19 cellular contexts compared by ENCODE assay signal in the genomic region with DNA sequence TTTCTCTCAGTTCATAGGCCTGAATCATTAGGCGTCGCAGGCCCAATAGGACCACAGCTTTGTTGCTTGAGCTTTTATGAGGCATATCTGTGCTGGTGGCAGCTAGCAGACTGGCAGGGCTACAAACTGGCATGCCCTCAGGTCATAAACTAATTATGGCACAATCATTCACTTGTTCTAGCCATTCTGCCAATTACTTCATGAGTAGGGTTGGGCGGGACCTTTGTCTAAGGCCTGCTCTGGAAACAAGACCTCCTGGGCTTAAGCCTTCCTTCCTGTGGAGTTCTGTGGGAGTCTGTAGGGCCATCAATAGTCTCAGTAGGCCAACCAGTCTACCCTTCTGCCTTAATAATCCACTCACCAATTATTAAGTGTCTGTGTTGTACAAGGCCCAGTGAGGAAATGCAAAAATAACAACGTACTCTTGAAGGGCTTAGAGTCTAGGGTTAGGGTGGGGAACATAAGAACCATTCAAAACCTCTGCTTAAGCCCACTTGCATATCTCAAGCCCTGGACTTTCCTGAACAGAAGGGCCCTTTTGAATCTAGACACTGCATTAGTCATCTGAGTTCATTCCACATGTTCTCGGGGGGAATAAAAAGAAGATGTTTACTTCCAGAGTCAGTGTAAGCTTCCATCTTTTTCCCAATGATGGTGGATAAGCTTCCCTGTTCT. TPM values are rescaled to one million over a fixed set of nuclear protein-coding genes. Genes with fewer than 3 reads are reported as not detected.
DNase-seq lines count a peak whose midpoint lies in the region; ATAC-seq and TF ChIP-seq lines count a peak whose summit lies in the region.
"Had no signal": no experiment of that assay in that cellular context is flagged by ENCODE, and none has a peak within 500 bp of the region (broad histone marks: within the 10 kb centered on the region; RNA-seq: fewer than 3 reads in every experiment).

No MANE protein-coding gene starts in this region.

- no peaks in the 10 kb centered on the region for H3K27me3 ChIP-seq in left ventricle myocardium inferior (ENCODE audit: low read depth)
- H3K27me3 ChIP-seq in right atrium auricular region, result no peaks in the 10 kb centered on the region

- H3K36me3 ChIP-seq in left ventricle myocardium inferior (no peaks in the 10 kb centered on the region), right atrium auricular region (no peaks in the 10 kb centered on the region)
- H3K36me3 ChIP-seq: HAP-1, thoracic aorta had no signal

- H3K4me3 Mint-ChIP-seq in type B pancreatic cell, result no peak overlapping the region
- H3K4me3 Mint-ChIP-seq in activated T-cell treated with anti-CD3 and anti-CD28 coated beads, Interleukin-2, amount 50 U/mL, for 72 hours, result no peak overlapping the region
- H3K4me3 Mint-ChIP-seq: CD4-positive, alpha-beta memory T cell; dendritic cell treated with granulocyte-macrophage colony-stimulating factor and Interleukin-4, amounts not matched to agents 40 ng/mL and 50 ng/mL, for 4 days had no signal

- TF ChIP-seq CTCF in left ventricle myocardium inferior (IDR thresholded peaks at IDR 0.05; ENCODE audit: borderline replicate concordance) (no peak), right atrium auricular region (IDR thresholded peaks at IDR 0.05) (no peak), type B pancreatic cell (conservative IDR thresholded peaks at IDR 0.05) (no peak), GM20000 (IDR thresholded peaks at IDR 0.05; ENCODE audit: extremely low read depth, missing control alignments) (no peak)

- H3K27ac ChIP-seq in left ventricle myocardium inferior (replicated peaks) (peak overlapping the region; percentile 19), right atrium auricular region (no peak overlapping the region)
- H3K27ac ChIP-seq: SK-N-MC, thoracic aorta had no signal

- H3K9me3 ChIP-seq in left ventricle myocardium inferior (replicated peaks) (no peaks in the 10 kb centered on the region), right atrium auricular region (no peaks in the 10 kb centered on the region)
- H3K9me3 ChIP-seq: HAP-1, thoracic aorta had no signal

- no peaks in the 10 kb centered on the region for H3K9me3 Mint-ChIP-seq in type B pancreatic cell
- no peaks in the 10 kb centered on the region for H3K9me3 Mint-ChIP-seq in activated T-cell treated with anti-CD3 and anti-CD28 coated beads, Interleukin-2, amount 50 U/mL, for 72 hours
- H3K9me3 Mint-ChIP-seq: dendritic cell treated with granulocyte-macrophage colony-stimulating factor and Interleukin-4, amounts not matched to agents 40 ng/mL and 50 ng/mL, for 4 days had no signal

- peaks cover 29% of the 10 kb centered on the region for H3K4me1 ChIP-seq in left ventricle myocardium inferior
- H3K4me1 ChIP-seq in right atrium auricular region, result no peaks in the 10 kb centered on the region
- H3K4me1 ChIP-seq: HAP-1 had no signal

- H3K27ac Mint-ChIP-seq in type B pancreatic cell, result peak overlapping the region; percentile 83
- H3K27ac Mint-ChIP-seq in activated T-cell treated with anti-CD3 and anti-CD28 coated beads, Interleukin-2, amount 50 U/mL, for 72 hours, result no peak overlapping the region
- H3K27ac Mint-ChIP-seq: CD4-positive, alpha-beta memory T cell; dendritic cell treated with granulocyte-macrophage colony-stimulating factor and Interleukin-4, amounts not matched to agents 40 ng/mL and 50 ng/mL, for 4 days had no signal

- no peaks in the 10 kb centered on the region for H3K27me3 Mint-ChIP-seq in type B pancreatic cell
- H3K27me3 Mint-ChIP-seq in activated T-cell treated with anti-CD3 and anti-CD28 coated beads, Interleukin-2, amount 50 U/mL, for 72 hours (ENCODE audit: low read depth), result peaks cover 29% of the 10 kb centered on the region
- H3K27me3 Mint-ChIP-seq: dendritic cell treated with granulocyte-macrophage colony-stimulating factor and Interleukin-4, amounts not matched to agents 40 ng/mL and 50 ng/mL, for 4 days had no signal

- no peaks in the 10 kb centered on the region for H3K36me3 Mint-ChIP-seq in type B pancreatic cell
- H3K36me3 Mint-ChIP-seq in activated T-cell treated with anti-CD3 and anti-CD28 coated beads, Interleukin-2, amount 50 U/mL, for 72 hours (ENCODE audit: insufficient read depth in 2 of 2), result no peaks in the 10 kb centered on the region
- H3K36me3 Mint-ChIP-seq: CD4-positive, alpha-beta memory T cell had no signal

- DNase-seq in left ventricle myocardium inferior, result peak; percentile 11
- DNase-seq in right atrium auricular region (ENCODE audit: low spot score), result no peak
- peak; percentile 20 for DNase-seq in epidermal melanocyte (ENCODE audit: insufficient read length, low spot score)
- peak; percentile 8 for DNase-seq in middle frontal gyrus (ENCODE audit: extremely low spot score, low spot score)
- no peak for DNase-seq in type B pancreatic cell (ENCODE audit: extremely low spot score, unreplicated experiment)
- DNase-seq in GM20000 (ENCODE audit: low spot score), result no peak
- no peak for DNase-seq in stimulated activated CD4-positive, alpha-beta T cell treated with anti-CD3 and anti-CD28 coated beads, Interleukin-4, amount 100 ng/mL, for 24 hours
- DNase-seq in activated T-cell treated with anti-CD3 and anti-CD28 coated beads, Interleukin-2, amount 50 U/mL, for 72 hours, result no peak
- DNase-seq: ACHN; activated CD4-positive, alpha-beta T cell treated with anti-CD3 and anti-CD28 coated beads, Interleukin-2, amount 50 U/mL, for 4 hours; activated T-cell treated with anti-CD3 and anti-CD28 coated beads, Interleukin-2, amount 50 U/mL, for 48 hours; CD4-positive, alpha-beta memory T cell; mesenchymal stem cell; NCI-H1436 treated with DMSO at 0.1 percent for 48 hours; NCI-H446 treated with DMSO at 0.1 percent for 48 hours had no signal

- peaks cover 16% of the 10 kb centered on the region for H3K4me1 Mint-ChIP-seq in type B pancreatic cell (ENCODE audit: unreplicated experiment)
- no peaks in the 10 kb centered on the region for H3K4me1 Mint-ChIP-seq in activated T-cell treated with anti-CD3 and anti-CD28 coated beads, Interleukin-2, amount 50 U/mL, for 72 hours (ENCODE audit: low read depth)
- H3K4me1 Mint-ChIP-seq: CD4-positive, alpha-beta memory T cell had no signal

- intact Hi-C loops in left ventricle myocardium inferior (cut with micrococcal nuclease), result no loop called here

- no peak overlapping the region for H3K4me3 ChIP-seq in left ventricle myocardium inferior
- no peak overlapping the region for H3K4me3 ChIP-seq in right atrium auricular region
- H3K4me3 ChIP-seq: HAP-1, SK-N-MC, thoracic aorta had no signal

- no peak for ATAC-seq in activated T-cell treated with anti-CD3 and anti-CD28 coated beads, Interleukin-2, amount 50 U/mL, for 72 hours (replicated peaks in 1 of 2)

RNA-seq across cellular contexts. Expression of a gene that starts 44.5 kb away (rescaled TPM):
- total RNA-seq in left ventricle myocardium inferior (10.5 TPM), right atrium auricular region (10 to 100 TPM in 1 of 2 donors, 1 to 10 TPM in 1; 9.2 to 13.6 TPM), type B pancreatic cell (ENCODE audit: low replicate concordance) (3.9 and 13.3 TPM in 2 replicates)
- total RNA-seq in activated T-cell treated with anti-CD3 and anti-CD28 coated beads, Interleukin-2, amount 50 U/mL, for 72 hours, result not detected
- total RNA-seq: CD4-positive, alpha-beta memory T cell had no signal

Comparison
In these comparisons a context has a peak if more than half of its experiments do, and no peak if none do; other contexts are left out.
1. DNase-seq: peak in left ventricle myocardium inferior (single experiment), epidermal melanocyte (single experiment) and middle frontal gyrus (single experiment); none in right atrium auricular region (single experiment), type B pancreatic cell (single experiment), GM20000 (single experiment), stimulated activated CD4-positive, alpha-beta T cell treated with anti-CD3 and anti-CD28 coated beads, Interleukin-4, amount 100 ng/mL, for 24 hours (single experiment) and activated T-cell treated with anti-CD3 and anti-CD28 coated beads, Interleukin-2, amount 50 U/mL, for 72 hours (0 of 2).